In genomic region chr2:205731521-205731965, GRCh38 we compare ENCODE assay signal across 10 cellular contexts. TPM values are rescaled to one million over a fixed set of nuclear protein-coding genes. Genes with fewer than 3 reads are reported as not detected.
DNase-seq lines count a peak whose midpoint lies in the region; ATAC-seq and TF ChIP-seq lines count a peak whose summit lies in the region.
"Had no signal": no experiment of that assay in that cellular context is flagged by ENCODE, and none has a peak within 500 bp of the region (broad histone marks: within the 10 kb centered on the region; RNA-seq: fewer than 3 reads in every experiment).

No MANE protein-coding gene starts in this region.

- no peak overlapping the region for H3K4me3 ChIP-seq in osteoblast (ENCODE audit: insufficient read depth, low read length)

- no peaks in the 10 kb centered on the region for H3K9me3 ChIP-seq in osteoblast (ENCODE audit: low read depth, low read length)

- in situ Hi-C loops in GM13976 (cut with MboI; ENCODE audit: low sequenced_read_pairs, unreplicated experiment): no loop called here

- peaks cover 15% of the 10 kb centered on the region for H3K27me3 Mint-ChIP-seq in brain
- H3K27me3 Mint-ChIP-seq in activated CD4-positive, alpha-beta T cell treated with anti-CD3 and anti-CD28 coated beads for 36 hours: no peaks in the 10 kb centered on the region
- H3K27me3 Mint-ChIP-seq in activated T-helper 17 cell treated with anti-CD3 and anti-CD28 coated beads, Interleukin-2, amount 50 U/mL, for 72 hours: peaks cover 13% of the 10 kb centered on the region

- peaks cover 49% of the 10 kb centered on the region for H3K36me3 Mint-ChIP-seq in brain
- H3K36me3 Mint-ChIP-seq in activated CD4-positive, alpha-beta T cell treated with anti-CD3 and anti-CD28 coated beads for 36 hours (ENCODE audit: low read depth): no peaks in the 10 kb centered on the region
- no peaks in the 10 kb centered on the region for H3K36me3 Mint-ChIP-seq in activated T-helper 17 cell treated with anti-CD3 and anti-CD28 coated beads, Interleukin-2, amount 50 U/mL, for 72 hours (ENCODE audit: low read depth)
- H3K36me3 Mint-ChIP-seq: naive thymus-derived CD8-positive, alpha-beta T cell had no signal

- TF ChIP-seq CTCF in GM13976 (IDR thresholded peaks at IDR 0.05; ENCODE audit: borderline replicate concordance, control extremely low read depth, extremely low read depth, insufficient read depth, missing control alignments): no peak
- no peak for TF ChIP-seq CTCF in brain (conservative IDR thresholded peaks at IDR 0.05)
- no peak for TF ChIP-seq CTCF in osteoblast (IDR thresholded peaks at IDR 0.05; ENCODE audit: extremely low read depth, low read depth, low read length)

- peak; percentile 41 for DNase-seq in GM13976 (ENCODE audit: low spot score)
- peak; percentile 92 for DNase-seq in osteoblast (ENCODE audit: insufficient read length, low spot score, missing footprints)
- DNase-seq in activated CD4-positive, alpha-beta T cell treated with anti-CD3 and anti-CD28 coated beads for 36 hours: no peak
- no peak for DNase-seq in NCI-H1092 (lab: John Stamatoyannopoulos, UW)
- no peak for DNase-seq in GM19238 (ENCODE audit: insufficient read length, low spot score)
- DNase-seq: naive thymus-derived CD8-positive, alpha-beta T cell; NCI-H1417 treated with DMSO at 0.1 percent for 48 hours had no signal

- no peaks in the 10 kb centered on the region for H3K27me3 ChIP-seq in osteoblast (ENCODE audit: insufficient read depth, low read length)

- no peaks in the 10 kb centered on the region for H3K9me3 Mint-ChIP-seq in brain
- H3K9me3 Mint-ChIP-seq in activated CD4-positive, alpha-beta T cell treated with anti-CD3 and anti-CD28 coated beads for 36 hours (ENCODE audit: low read depth): no peaks in the 10 kb centered on the region
- no peaks in the 10 kb centered on the region for H3K9me3 Mint-ChIP-seq in activated T-helper 17 cell treated with anti-CD3 and anti-CD28 coated beads, Interleukin-2, amount 50 U/mL, for 72 hours
- H3K9me3 Mint-ChIP-seq: naive thymus-derived CD8-positive, alpha-beta T cell had no signal

- no peak overlapping the region for H3K4me3 Mint-ChIP-seq in brain
- H3K4me3 Mint-ChIP-seq in activated CD4-positive, alpha-beta T cell treated with anti-CD3 and anti-CD28 coated beads for 36 hours: no peak overlapping the region
- H3K4me3 Mint-ChIP-seq in activated T-helper 17 cell treated with anti-CD3 and anti-CD28 coated beads, Interleukin-2, amount 50 U/mL, for 72 hours: no peak overlapping the region
- H3K4me3 Mint-ChIP-seq: naive thymus-derived CD8-positive, alpha-beta T cell had no signal

- H3K4me1 ChIP-seq in osteoblast (ENCODE audit: insufficient read depth, low read length): peaks cover 56% of the 10 kb centered on the region

- H3K4me2 ChIP-seq in osteoblast (ENCODE audit: insufficient read depth, low read length): peak overlapping the region; percentile 41

- CTCF ChIA-PET in activated CD4-positive, alpha-beta T cell treated with anti-CD3 and anti-CD28 coated beads for 36 hours (lab: Charles Lee): interaction anchor here (1.2 kb wide), 1 partner anchor 81 kb away, joined by 4 read pairs; no protein-coding TSS in a partner anchor

- POLR2A ChIA-PET in activated CD4-positive, alpha-beta T cell treated with anti-CD3 and anti-CD28 coated beads for 36 hours (lab: Charles Lee): no interaction called here

- no peaks in the 10 kb centered on the region for H4K20me1 ChIP-seq in osteoblast (ENCODE audit: insufficient read depth, low read length)

- no peaks in the 10 kb centered on the region for H3K79me2 ChIP-seq in osteoblast (ENCODE audit: insufficient read depth, low read length)

- H2AFZ ChIP-seq in osteoblast (ENCODE audit: low read length): no peak overlapping the region

- peaks cover 60% of the 10 kb centered on the region for H3K36me3 ChIP-seq in osteoblast (ENCODE audit: insufficient read depth, low read length)

- ATAC-seq in HG02759 (IDR thresholded peaks at IDR 0.05; ENCODE audit: unreplicated experiment): peak; percentile 71
- ATAC-seq in activated CD4-positive, alpha-beta T cell treated with anti-CD3 and anti-CD28 coated beads for 36 hours: no peak
- no peak for ATAC-seq in activated T-helper 17 cell treated with anti-CD3 and anti-CD28 coated beads, Interleukin-2, amount 50 U/mL, for 72 hours (replicated peaks)
- ATAC-seq: naive thymus-derived CD8-positive, alpha-beta T cell had no signal

- intact Hi-C loops in activated CD4-positive, alpha-beta T cell treated with anti-CD3 and anti-CD28 coated beads for 36 hours (cut with DNase I, micrococcal nuclease): no loop called here

- H3K27ac ChIP-seq in osteoblast (ENCODE audit: low read depth, low read length): peak overlapping the region; percentile 83

- peak overlapping the region in 3 of 5 experiments; percentile 74 to 95 (median 92) for H3K27ac Mint-ChIP-seq in brain
- no peak overlapping the region for H3K27ac Mint-ChIP-seq in activated CD4-positive, alpha-beta T cell treated with anti-CD3 and anti-CD28 coated beads for 36 hours
- no peak overlapping the region for H3K27ac Mint-ChIP-seq in activated T-helper 17 cell treated with anti-CD3 and anti-CD28 coated beads, Interleukin-2, amount 50 U/mL, for 72 hours
- H3K27ac Mint-ChIP-seq: naive thymus-derived CD8-positive, alpha-beta T cell had no signal

- peaks cover 82% of the 10 kb centered on the region for H3K4me1 Mint-ChIP-seq in brain
- no peaks in the 10 kb centered on the region for H3K4me1 Mint-ChIP-seq in activated CD4-positive, alpha-beta T cell treated with anti-CD3 and anti-CD28 coated beads for 36 hours
- no peaks in the 10 kb centered on the region for H3K4me1 Mint-ChIP-seq in activated T-helper 17 cell treated with anti-CD3 and anti-CD28 coated beads, Interleukin-2, amount 50 U/mL, for 72 hours
- H3K4me1 Mint-ChIP-seq: naive thymus-derived CD8-positive, alpha-beta T cell had no signal

RNA-seq across cellular contexts. Expression of gene NRP2, which starts 49.2 kb away (rescaled TPM):
- polyA plus RNA-seq in brain (ENCODE audit: insufficient read depth, low read depth, low replicate concordance): 10.2 TPM
- 145 and 183 TPM in 2 replicates for total RNA-seq in osteoblast
- total RNA-seq in activated CD4-positive, alpha-beta T cell treated with anti-CD3 and anti-CD28 coated beads for 36 hours: 1 to 10 TPM; 1.5 to 3.8 TPM
- 1 to 10 TPM in 1 of 2 donors, under 1 TPM in 1; 0.91 to 2.2 TPM for total RNA-seq in activated T-helper 17 cell treated with anti-CD3 and anti-CD28 coated beads, Interleukin-2, amount 50 U/mL, for 72 hours
- polyA plus RNA-seq: naive thymus-derived CD8-positive, alpha-beta T cell had no signal

Comparison
In these comparisons a context has a peak if more than half of its experiments do, and no peak if none do; other contexts are left out.
1. DNase-seq: peak in GM13976 (single experiment) and osteoblast (single experiment); none in activated CD4-positive, alpha-beta T cell treated with anti-CD3 and anti-CD28 coated beads for 36 hours (single experiment), NCI-H1092 (single experiment) and GM19238 (single experiment).
2. H3K27ac Mint-ChIP-seq: peak in brain (3 of 5); none in activated CD4-positive, alpha-beta T cell treated with anti-CD3 and anti-CD28 coated beads for 36 hours (single experiment) and activated T-helper 17 cell treated with anti-CD3 and anti-CD28 coated beads, Interleukin-2, amount 50 U/mL, for 72 hours (single experiment).
3. RNA of gene NRP2, which starts 49.2 kb away (total RNA-seq): 145 to 183 TPM in osteoblast; 1.5 to 3.8 TPM in activated CD4-positive, alpha-beta T cell treated with anti-CD3 and anti-CD28 coated beads for 36 hours and 0.91 to 2.2 TPM in activated T-helper 17 cell treated with anti-CD3 and anti-CD28 coated beads, Interleukin-2, amount 50 U/mL, for 72 hours; every median in the first group is over 10 times any median in the second.